Comparison of ENCODE assay signal across 12 cellular contexts in genomic region chr6:92779758-92780157, GRCh38.
DNase-seq lines count a peak whose midpoint lies in the region; ATAC-seq and TF ChIP-seq lines count a peak whose summit lies in the region.
"Had no signal": no experiment of that assay in that cellular context is flagged by ENCODE, and none has a peak within 500 bp of the region (broad histone marks: within the 10 kb centered on the region; RNA-seq: fewer than 3 reads in every experiment).

No MANE protein-coding gene starts in this region.

- peak; percentile 97 for ATAC-seq in RWPE2 (ENCODE audit: low read depth)
- ATAC-seq in left ventricle myocardium superior: no peak
- no peak for ATAC-seq in GM18511 (IDR thresholded peaks at IDR 0.05; ENCODE audit: unreplicated experiment)
- ATAC-seq in GM21619 (IDR thresholded peaks at IDR 0.05; ENCODE audit: unreplicated experiment): no peak
- ATAC-seq: HepG2 had no signal

- H3K27me3 ChIP-seq in AG04450 (ENCODE audit: control insufficient read depth, insufficient read depth, low read length): no peaks in the 10 kb centered on the region
- H3K27me3 ChIP-seq in RWPE2 (ENCODE audit: insufficient read depth, poor library complexity, severe bottlenecking): no peaks in the 10 kb centered on the region
- H3K27me3 ChIP-seq: BLaER1 treated with 17β-estradiol and CSF1 and Interleukin-3, amounts not matched to agents 10 nM and 100 nM; SJSA1 had no signal

- no peak for TF ChIP-seq CTCF in AG04450 (IDR thresholded peaks at IDR 0.05; ENCODE audit: low read depth, low read length)
- no peak for TF ChIP-seq CTCF in RWPE2 (IDR thresholded peaks at IDR 0.05; ENCODE audit: poor library complexity, severe bottlenecking)
- no peak for TF ChIP-seq CTCF in GM10248 (IDR thresholded peaks at IDR 0.05; ENCODE audit: control extremely low read depth, extremely low read depth, low read depth, missing control alignments)

- H3K4me1 ChIP-seq in RWPE2 (ENCODE audit: insufficient read depth, poor library complexity, severe bottlenecking): peaks cover 29% of the 10 kb centered on the region
- H3K4me1 ChIP-seq: SJSA1 had no signal

- intact Hi-C loops in left ventricle myocardium superior (cut with micrococcal nuclease): no loop called here

- H3K36me3 ChIP-seq in RWPE2 (ENCODE audit: low read depth): no peaks in the 10 kb centered on the region
- H3K36me3 ChIP-seq: BLaER1 treated with 17β-estradiol and CSF1 and Interleukin-3, amounts not matched to agents 10 nM and 100 nM; SJSA1 had no signal

- CTCF ChIA-PET in AG04450 (lab: Charles Lee): interaction anchor here (0.7 to 1.0 kb wide), 2 partner anchors 23 to 1450 kb away, joined by 3 to 5 read pairs; no protein-coding TSS in a partner anchor
- CTCF ChIA-PET in GM10248 (lab: Yijun Ruan, JAX): interaction anchor here (1.1 kb wide), 1 partner anchor 9 kb away, joined by 3 read pairs; no protein-coding TSS in a partner anchor

- no peak overlapping the region for H3K4me3 ChIP-seq in AG04450 (ENCODE audit: low read depth, low read length)
- no peak overlapping the region for H3K4me3 ChIP-seq in RWPE2 (ENCODE audit: severe bottlenecking)
- H3K4me3 ChIP-seq: BLaER1 treated with 17β-estradiol and CSF1 and Interleukin-3, amounts not matched to agents 10 nM and 100 nM; coronary artery; SJSA1 had no signal

- POLR2A ChIA-PET in AG04450 (lab: Yijun Ruan, JAX) (no interaction called here), GM10248 (lab: Yijun Ruan, JAX) (no interaction called here)

- H3K27ac ChIP-seq in AG04450 (ENCODE audit: low read depth, low read length) (no peak overlapping the region), RWPE2 (ENCODE audit: poor library complexity, severe bottlenecking) (peak overlapping the region; percentile 57)
- H3K27ac ChIP-seq: BLaER1 treated with 17β-estradiol and CSF1 and Interleukin-3, amounts not matched to agents 10 nM and 100 nM; coronary artery; SJSA1 had no signal

- DNase-seq in AG04450 (ENCODE audit: low read depth, low spot score): peak; percentile 8
- DNase-seq in LoVo (ENCODE audit: low spot score): peak; percentile 2
- peak; percentile 73 for DNase-seq in RWPE2 (ENCODE audit: low spot score)
- peak; percentile 37 for DNase-seq in left ventricle myocardium superior
- no peak for DNase-seq in NK-92 (lab: John Stamatoyannopoulos, UW; ENCODE audit: unreplicated experiment)
- DNase-seq in GM10248 (ENCODE audit: extremely low spot score): no peak

- no peaks in the 10 kb centered on the region for H3K9me3 ChIP-seq in AG04450 (ENCODE audit: control insufficient read depth, insufficient read depth, low read length)
- H3K9me3 ChIP-seq in RWPE2 (ENCODE audit: severe bottlenecking): no peaks in the 10 kb centered on the region
- H3K9me3 ChIP-seq: SJSA1 had no signal

Comparison
In these comparisons a context has a peak if more than half of its experiments do, and no peak if none do; other contexts are left out.
1. DNase-seq: peak in AG04450 (single experiment), LoVo (single experiment), RWPE2 (single experiment) and left ventricle myocardium superior (single experiment); none in NK-92 (single experiment) and GM10248 (single experiment).